Comparison of ENCODE assay signal across 9 cellular contexts in genomic region chr6:31464252-31465184, GRCh38. TPM values are rescaled to one million over a fixed set of nuclear protein-coding genes. Genes with fewer than 3 reads are reported as not detected.
DNase-seq lines count a peak whose midpoint lies in the region; ATAC-seq and TF ChIP-seq lines count a peak whose summit lies in the region.
"Had no signal": no experiment of that assay in that cellular context is flagged by ENCODE, and none has a peak within 500 bp of the region (broad histone marks: within the 10 kb centered on the region; RNA-seq: fewer than 3 reads in every experiment).

No MANE protein-coding gene starts in this region.

- no peaks in the 10 kb centered on the region for H3K4me1 ChIP-seq in HEK293 (ENCODE audit: control insufficient read depth, insufficient read depth, low read length)
- peaks cover 30 to 32% of the 10 kb centered on the region in 2 experiments for H3K4me1 ChIP-seq in neutrophil (ENCODE audit: control insufficient read depth in 1 of 2, insufficient read depth in 1 of 2, low read depth in 1 of 2, low read length in 1 of 2)

- H3K36me3 Mint-ChIP-seq in CD14-positive monocyte = peaks cover 34 to 40% of the 10 kb centered on the region in 2 donors

- intact Hi-C loops in CD14-positive monocyte (cut with micrococcal nuclease) = no loop called here

- peaks cover 0 to 3% (median 1%) of the 10 kb centered on the region in 7 donors for H3K9me3 Mint-ChIP-seq in CD14-positive monocyte

- peaks cover 0 to 3% (median 0%) of the 10 kb centered on the region in 3 donors for H3K27me3 Mint-ChIP-seq in CD14-positive monocyte (ENCODE audit: low read depth in 3 of 3)

- peak overlapping the region; percentile 97 for H3K4me3 Mint-ChIP-seq in CD14-positive monocyte

- H3K27ac ChIP-seq in HEK293 (ENCODE audit: extremely low read depth, low read depth, low read length) (no peak overlapping the region), coronary artery (no peak overlapping the region), neutrophil (peak overlapping the region; percentile 60)

- H3K4me3 ChIP-seq in HEK293 (ENCODE audit: low read depth, low read length) (no peak overlapping the region), coronary artery (peak overlapping the region; percentile 70), neutrophil (ENCODE audit: low read depth in 1 of 2, low read length in 1 of 2) (peak overlapping the region; percentile 71 to 81)

- ATAC-seq in GM21529 (IDR thresholded peaks at IDR 0.05; ENCODE audit: unreplicated experiment) (no peak), GM18517 (IDR thresholded peaks at IDR 0.05; ENCODE audit: unreplicated experiment) (no peak)

- peaks cover 3% of the 10 kb centered on the region for H3K27me3 ChIP-seq in neutrophil

- H3K4me1 Mint-ChIP-seq in CD14-positive monocyte = peaks cover 68% of the 10 kb centered on the region

- no peak for TF ChIP-seq CTCF in CD14-positive monocyte (IDR thresholded peaks at IDR 0.05)
- TF ChIP-seq CTCF in HEK293 (tag by site-specific recombination; IDR thresholded peaks at IDR 0.05) = no peak
- no peak for TF ChIP-seq CTCF in coronary artery (IDR thresholded peaks at IDR 0.05)
- TF ChIP-seq CTCF in neutrophil (IDR thresholded peaks at IDR 0.05) = no peak

- CTCF ChIA-PET in HEK293 (lab: Yijun Ruan, JAX) = interaction anchor here (0.6 kb wide), 1 partner anchor 97 kb away, joined by 3 read pairs; no protein-coding TSS in a partner anchor

- no peaks in the 10 kb centered on the region for H3K36me3 ChIP-seq in HEK293 (ENCODE audit: control insufficient read depth in 2 of 2, insufficient read depth in 1 of 2, low read length in 2 of 2)
- H3K36me3 ChIP-seq in neutrophil = peaks cover 43% of the 10 kb centered on the region

- H3K9me3 ChIP-seq in HEK293 (ENCODE audit: control insufficient read depth, insufficient read depth, low read depth, low read length) = no peaks in the 10 kb centered on the region
- H3K9me3 ChIP-seq in neutrophil = no peaks in the 10 kb centered on the region

- POLR2A ChIA-PET in HEK293 (lab: Yijun Ruan, JAX) = interaction anchor here (0.5 kb wide), 1 partner anchor 18 kb away, joined by 5 read pairs; no protein-coding TSS in a partner anchor

- peak overlapping the region; percentile 35 to 99 (median 97) for H3K27ac Mint-ChIP-seq in CD14-positive monocyte

- DNase-seq in CD14-positive monocyte (ENCODE audit: low spot score) (no peak), coronary artery (ENCODE audit: low spot score) (no peak), DMS79 (lab: John Stamatoyannopoulos, UW) (no peak), GOT3 (lab: John Stamatoyannopoulos, UW) (no peak)
- DNase-seq: NCI-H1436 had no signal

TF ChIP-seq in HEK293, 187 proteins besides CTCF, POLR2A, EP300 and RAD21:
- no peak for TF ChIP-seq ZSCAN18 (tag by site-specific recombination; IDR thresholded peaks at IDR 0.05)
- TF ChIP-seq ZFP69B (tag by site-specific recombination; IDR thresholded peaks at IDR 0.05) = 0 out of 2 replicates have a peak, but pooled peaks have one; percentile 23

RNA-seq across cellular contexts. Expression of gene MICB, which starts 33.4 kb away (rescaled TPM):
- polyA plus RNA-seq in CD14-positive monocyte = 10 to 100 TPM in 1 of 2 donors, 1 to 10 TPM in 1; 8.1 to 11.4 TPM
